8 cellular contexts compared by ENCODE assay signal in the genomic region with DNA sequence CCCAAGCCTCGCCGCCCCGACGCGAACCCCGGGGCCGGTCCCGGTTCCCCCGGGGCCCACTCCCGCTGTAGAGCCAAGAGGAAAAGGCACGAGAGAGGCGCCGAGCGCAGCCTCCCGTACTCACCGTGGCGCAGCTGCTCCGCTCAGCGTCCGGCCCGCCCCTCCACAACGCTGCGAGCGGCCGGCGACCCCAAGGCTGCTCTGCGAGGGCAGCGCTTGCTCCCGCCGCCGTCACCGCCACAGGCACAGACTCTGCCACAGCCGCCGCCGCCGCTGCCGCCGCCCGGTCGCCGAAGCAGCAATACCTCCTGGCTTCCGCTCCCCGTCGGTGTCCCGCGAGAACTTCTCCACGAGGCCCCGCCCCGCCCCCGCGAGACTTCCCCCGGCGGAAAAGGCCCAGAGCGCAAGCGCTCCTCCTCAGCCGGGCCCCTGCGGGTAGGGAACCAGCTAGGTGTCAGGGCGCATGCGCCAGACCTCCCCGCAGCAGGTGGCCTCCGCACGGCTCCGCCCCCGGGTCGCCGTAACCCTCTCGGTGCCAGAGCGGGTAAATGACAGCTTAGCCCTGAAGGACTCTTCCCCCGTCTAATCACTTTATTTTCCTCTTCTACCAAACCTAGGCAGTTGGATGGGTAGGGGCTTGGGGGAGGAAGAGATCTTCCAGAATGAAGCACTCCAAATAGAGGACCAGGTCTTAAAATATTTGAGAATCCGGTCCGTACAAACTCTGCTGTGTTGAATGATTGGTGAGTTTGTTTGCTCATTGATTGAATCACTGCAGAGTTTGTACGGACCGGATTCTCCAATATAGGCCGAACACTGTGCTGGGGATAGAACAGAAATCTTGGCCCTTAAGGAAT. TPM values are rescaled to one million over a fixed set of nuclear protein-coding genes. Genes with fewer than 3 reads are reported as not detected.
DNase-seq lines count a peak whose midpoint lies in the region; ATAC-seq and TF ChIP-seq lines count a peak whose summit lies in the region.

Gene GRB2 (minus strand): TSS at position 314 of the 857 bp plus-strand sequence. CDS start 12,050 bp downstream, outside the sequence.

- H3K27ac ChIP-seq in GM23338 (ENCODE audit: low read depth), result no peak within 1 kb of the TSS

- DNase-seq in DMS79 (lab: John Stamatoyannopoulos, UW) (peak; percentile 76), GM23338 (ENCODE audit: low spot score) (peak; percentile 97), LNCaP clone FGC (ENCODE audit: low read depth) (peak; percentile 79), RPMI8226 (peak; percentile 98), fibroblast of gingiva (ENCODE audit: low read depth) (peak; percentile 94), naive B cell (peak; percentile 100)
- peak; percentile 99 to 100 for DNase-seq in activated T-helper 1 cell treated with anti-CD3 and anti-CD28 coated beads, Interleukin-2, amount 50 U/mL, for 16 hours (ENCODE audit: low read depth in 1 of 2, low spot score in 1 of 2)
- peak; percentile 99 to 100 for DNase-seq in stimulated activated effector memory CD8-positive, alpha-beta T cell treated with anti-CD3 and anti-CD28 coated beads, Interleukin-12 subunit alpha, Interleukin-12 subunit beta, amount 100 ng/mL, for 72 hours (ENCODE audit: low spot score in 2 of 2)

- H3K27me3 ChIP-seq in GM23338 (ENCODE audit: insufficient read depth), result no peaks in the 10 kb centered on the region

- TF ChIP-seq CTCF in GM23338 (conservative IDR thresholded peaks at IDR 0.05; ENCODE audit: low read depth in 2 of 2) (no peak), LNCaP clone FGC (IDR thresholded peaks at IDR 0.05; ENCODE audit: control insufficient read depth, extremely low read depth, insufficient read depth) (no peak)

- peaks cover 6% of the 10 kb centered on the region for H3K27me3 Mint-ChIP-seq in GM23338 (ENCODE audit: insufficient read depth, low read depth, poor library complexity)
- no peaks in the 10 kb centered on the region for H3K27me3 Mint-ChIP-seq in naive B cell

- peaks cover 46% of the 10 kb centered on the region for H3K79me2 ChIP-seq in GM23338 (replicated peaks; ENCODE audit: insufficient read depth)

- H3K4me1 ChIP-seq in GM23338 (ENCODE audit: insufficient read depth), result peaks cover 5% of the 10 kb centered on the region; the same call in 1 of the 2 replicates

- H3F3A ChIP-seq in GM23338 (replicated peaks; ENCODE audit: low read depth), result peaks cover 9% of the 10 kb centered on the region; the same call in 1 of the 2 replicates

- H3K4me3 ChIP-seq in GM23338 (peak within 1 kb of the TSS; percentile 97), LNCaP clone FGC (ENCODE audit: low read depth, low read length) (peak within 1 kb of the TSS; percentile 96)

- H4K20me1 ChIP-seq in GM23338 (replicated peaks; ENCODE audit: insufficient read depth), result peaks cover 29% of the 10 kb centered on the region

- H3K4me3 Mint-ChIP-seq in GM23338 (peak within 1 kb of the TSS; percentile 79), naive B cell (peak within 1 kb of the TSS; percentile 90 to 100 (median 99))
- peak within 1 kb of the TSS; percentile 89 for H3K4me3 Mint-ChIP-seq in stimulated activated effector memory CD8-positive, alpha-beta T cell treated with anti-CD3 and anti-CD28 coated beads, Interleukin-12 subunit alpha, Interleukin-12 subunit beta, amount 100 ng/mL, for 72 hours

- H2AFZ ChIP-seq in GM23338, result peak within 1 kb of the TSS; percentile 63

- peak within 1 kb of the TSS; percentile 99 for H3K4me2 ChIP-seq in GM23338

- H3K36me3 Mint-ChIP-seq in GM23338 (ENCODE audit: low read depth) (peaks cover 2% of the 10 kb centered on the region; the same call in 1 of the 3 replicates), naive B cell (no peaks in the 10 kb centered on the region)
- H3K36me3 Mint-ChIP-seq in stimulated activated effector memory CD8-positive, alpha-beta T cell treated with anti-CD3 and anti-CD28 coated beads, Interleukin-12 subunit alpha, Interleukin-12 subunit beta, amount 100 ng/mL, for 72 hours, result peaks cover 40% of the 10 kb centered on the region

- ATAC-seq in GM23338, result peak; percentile 80
- ATAC-seq in naive B cell (ENCODE audit: low read depth in 2 of 2), result peak; percentile 83 to 89
- ATAC-seq in stimulated activated effector memory CD8-positive, alpha-beta T cell treated with anti-CD3 and anti-CD28 coated beads, Interleukin-12 subunit alpha, Interleukin-12 subunit beta, amount 100 ng/mL, for 72 hours, result peak; percentile 88

- H3K27ac Mint-ChIP-seq in GM23338 (no peak within 1 kb of the TSS; the same call in 1 of the 2 replicates), naive B cell (peak within 1 kb of the TSS; percentile 93 to 99 (median 97))
- peak within 1 kb of the TSS; percentile 94 for H3K27ac Mint-ChIP-seq in stimulated activated effector memory CD8-positive, alpha-beta T cell treated with anti-CD3 and anti-CD28 coated beads, Interleukin-12 subunit alpha, Interleukin-12 subunit beta, amount 100 ng/mL, for 72 hours

- H3K9me3 Mint-ChIP-seq in GM23338, result no peaks in the 10 kb centered on the region; the same call in 2 of the 3 replicates
- no peaks in the 10 kb centered on the region for H3K9me3 Mint-ChIP-seq in naive B cell
- no peaks in the 10 kb centered on the region for H3K9me3 Mint-ChIP-seq in stimulated activated effector memory CD8-positive, alpha-beta T cell treated with anti-CD3 and anti-CD28 coated beads, Interleukin-12 subunit alpha, Interleukin-12 subunit beta, amount 100 ng/mL, for 72 hours

- no peaks in the 10 kb centered on the region for H3K36me3 ChIP-seq in GM23338 (ENCODE audit: insufficient read depth)

- peaks cover 20% of the 10 kb centered on the region for H3K4me1 Mint-ChIP-seq in GM23338
- H3K4me1 Mint-ChIP-seq in naive B cell, result peaks cover 30 to 48% (median 47%) of the 10 kb centered on the region in 3 donors
- peaks cover 36% of the 10 kb centered on the region for H3K4me1 Mint-ChIP-seq in stimulated activated effector memory CD8-positive, alpha-beta T cell treated with anti-CD3 and anti-CD28 coated beads, Interleukin-12 subunit alpha, Interleukin-12 subunit beta, amount 100 ng/mL, for 72 hours

- no peaks in the 10 kb centered on the region for H3K9me2 ChIP-seq in GM23338 (ENCODE audit: insufficient read depth)

TF ChIP-seq in GM23338, 12 proteins besides CTCF, POLR2A, EP300 and RAD21 (continues in another document):
- TF ChIP-seq POLR2AphosphoS5 (IDR thresholded peaks at IDR 0.05; ENCODE audit: low read depth) (peak; percentile 92), ETS1 (IDR thresholded peaks at IDR 0.05) (0 out of 2 replicates have a peak, but pooled peaks have one; percentile 50), ZNF114 (CRISPR knock-in tag; IDR thresholded peaks at IDR 0.05) (no peak), JUNB (IDR thresholded peaks at IDR 0.05; ENCODE audit: unreplicated experiment) (no peak)
- TF ChIP-seq, protein P1, sequence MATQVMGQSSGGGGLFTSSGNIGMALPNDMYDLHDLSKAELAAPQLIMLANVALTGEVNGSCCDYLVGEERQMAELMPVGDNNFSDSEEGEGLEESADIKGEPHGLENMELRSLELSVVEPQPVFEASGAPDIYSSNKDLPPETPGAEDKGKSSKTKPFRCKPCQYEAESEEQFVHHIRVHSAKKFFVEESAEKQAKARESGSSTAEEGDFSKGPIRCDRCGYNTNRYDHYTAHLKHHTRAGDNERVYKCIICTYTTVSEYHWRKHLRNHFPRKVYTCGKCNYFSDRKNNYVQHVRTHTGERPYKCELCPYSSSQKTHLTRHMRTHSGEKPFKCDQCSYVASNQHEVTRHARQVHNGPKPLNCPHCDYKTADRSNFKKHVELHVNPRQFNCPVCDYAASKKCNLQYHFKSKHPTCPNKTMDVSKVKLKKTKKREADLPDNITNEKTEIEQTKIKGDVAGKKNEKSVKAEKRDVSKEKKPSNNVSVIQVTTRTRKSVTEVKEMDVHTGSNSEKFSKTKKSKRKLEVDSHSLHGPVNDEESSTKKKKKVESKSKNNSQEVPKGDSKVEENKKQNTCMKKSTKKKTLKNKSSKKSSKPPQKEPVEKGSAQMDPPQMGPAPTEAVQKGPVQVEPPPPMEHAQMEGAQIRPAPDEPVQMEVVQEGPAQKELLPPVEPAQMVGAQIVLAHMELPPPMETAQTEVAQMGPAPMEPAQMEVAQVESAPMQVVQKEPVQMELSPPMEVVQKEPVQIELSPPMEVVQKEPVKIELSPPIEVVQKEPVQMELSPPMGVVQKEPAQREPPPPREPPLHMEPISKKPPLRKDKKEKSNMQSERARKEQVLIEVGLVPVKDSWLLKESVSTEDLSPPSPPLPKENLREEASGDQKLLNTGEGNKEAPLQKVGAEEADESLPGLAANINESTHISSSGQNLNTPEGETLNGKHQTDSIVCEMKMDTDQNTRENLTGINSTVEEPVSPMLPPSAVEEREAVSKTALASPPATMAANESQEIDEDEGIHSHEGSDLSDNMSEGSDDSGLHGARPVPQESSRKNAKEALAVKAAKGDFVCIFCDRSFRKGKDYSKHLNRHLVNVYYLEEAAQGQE (IDR thresholded peaks at IDR 0.05; ENCODE audit: unreplicated experiment), result no peak

RNA-seq across cellular contexts. Expression of gene GRB2, which starts in this region (rescaled TPM):
- 112 and 121 TPM in 2 replicates for total RNA-seq in GM23338 (2014; rRNA removed; shearing (Covaris generic))
- 89.0 and 99.9 TPM in 2 replicates for polyA plus RNA-seq in GM23338 (2016; fragmentation: Nextera tagmentation; extraction: Ambion mirVana)
- 100 to 1,000 TPM; 281 to 361 (median 305) TPM for polyA plus RNA-seq in naive B cell (ENCODE audit: low read depth in 6 of 6)
